1 cellular context compared by ENCODE assay signal in the genomic region with DNA sequence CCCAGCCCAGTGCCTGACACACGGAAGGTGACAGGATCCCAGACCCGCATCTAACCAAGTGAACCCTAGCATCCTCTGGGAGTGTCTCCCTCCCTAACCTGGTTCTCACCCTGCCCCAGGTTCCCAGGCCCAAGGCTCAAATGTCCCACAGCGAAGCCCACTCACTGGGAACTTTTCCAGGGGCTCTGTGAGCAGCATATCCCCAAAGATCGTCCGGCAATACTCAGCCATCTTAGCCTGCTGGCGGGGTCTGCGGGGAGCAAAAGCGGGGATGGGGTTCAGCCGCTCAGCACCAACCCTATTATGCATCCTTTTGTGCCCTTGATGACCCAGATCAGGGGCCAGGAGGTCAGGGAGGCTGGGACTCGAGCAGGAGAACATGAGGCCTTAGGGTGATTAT.
TF ChIP-seq lines count a peak whose summit lies in the region.

No MANE protein-coding gene starts in this region.

TF ChIP-seq in H1, 55 proteins besides CTCF, POLR2A, EP300 and RAD21:
- no peak for TF ChIP-seq ZNF274 (IDR thresholded peaks at IDR 0.05; ENCODE audit: borderline replicate concordance, extremely low read depth, low read length)
- TF ChIP-seq SRF (IDR thresholded peaks at IDR 0.05; ENCODE audit: low read depth, low read length), result no peak
- TF ChIP-seq, protein P1, sequence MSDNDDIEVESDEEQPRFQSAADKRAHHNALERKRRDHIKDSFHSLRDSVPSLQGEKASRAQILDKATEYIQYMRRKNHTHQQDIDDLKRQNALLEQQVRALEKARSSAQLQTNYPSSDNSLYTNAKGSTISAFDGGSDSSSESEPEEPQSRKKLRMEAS (IDR thresholded peaks at IDR 0.05), result no peak
- no peak for TF ChIP-seq TBP (IDR thresholded peaks at IDR 0.05; ENCODE audit: low read depth, low read length)
- TF ChIP-seq NRF1 (IDR thresholded peaks at IDR 0.05; ENCODE audit: low read depth, low read length), result no peak
- no peak for TF ChIP-seq POU5F1 (IDR thresholded peaks at IDR 0.05; ENCODE audit: low read depth, low read length)
- TF ChIP-seq, protein P2, sequence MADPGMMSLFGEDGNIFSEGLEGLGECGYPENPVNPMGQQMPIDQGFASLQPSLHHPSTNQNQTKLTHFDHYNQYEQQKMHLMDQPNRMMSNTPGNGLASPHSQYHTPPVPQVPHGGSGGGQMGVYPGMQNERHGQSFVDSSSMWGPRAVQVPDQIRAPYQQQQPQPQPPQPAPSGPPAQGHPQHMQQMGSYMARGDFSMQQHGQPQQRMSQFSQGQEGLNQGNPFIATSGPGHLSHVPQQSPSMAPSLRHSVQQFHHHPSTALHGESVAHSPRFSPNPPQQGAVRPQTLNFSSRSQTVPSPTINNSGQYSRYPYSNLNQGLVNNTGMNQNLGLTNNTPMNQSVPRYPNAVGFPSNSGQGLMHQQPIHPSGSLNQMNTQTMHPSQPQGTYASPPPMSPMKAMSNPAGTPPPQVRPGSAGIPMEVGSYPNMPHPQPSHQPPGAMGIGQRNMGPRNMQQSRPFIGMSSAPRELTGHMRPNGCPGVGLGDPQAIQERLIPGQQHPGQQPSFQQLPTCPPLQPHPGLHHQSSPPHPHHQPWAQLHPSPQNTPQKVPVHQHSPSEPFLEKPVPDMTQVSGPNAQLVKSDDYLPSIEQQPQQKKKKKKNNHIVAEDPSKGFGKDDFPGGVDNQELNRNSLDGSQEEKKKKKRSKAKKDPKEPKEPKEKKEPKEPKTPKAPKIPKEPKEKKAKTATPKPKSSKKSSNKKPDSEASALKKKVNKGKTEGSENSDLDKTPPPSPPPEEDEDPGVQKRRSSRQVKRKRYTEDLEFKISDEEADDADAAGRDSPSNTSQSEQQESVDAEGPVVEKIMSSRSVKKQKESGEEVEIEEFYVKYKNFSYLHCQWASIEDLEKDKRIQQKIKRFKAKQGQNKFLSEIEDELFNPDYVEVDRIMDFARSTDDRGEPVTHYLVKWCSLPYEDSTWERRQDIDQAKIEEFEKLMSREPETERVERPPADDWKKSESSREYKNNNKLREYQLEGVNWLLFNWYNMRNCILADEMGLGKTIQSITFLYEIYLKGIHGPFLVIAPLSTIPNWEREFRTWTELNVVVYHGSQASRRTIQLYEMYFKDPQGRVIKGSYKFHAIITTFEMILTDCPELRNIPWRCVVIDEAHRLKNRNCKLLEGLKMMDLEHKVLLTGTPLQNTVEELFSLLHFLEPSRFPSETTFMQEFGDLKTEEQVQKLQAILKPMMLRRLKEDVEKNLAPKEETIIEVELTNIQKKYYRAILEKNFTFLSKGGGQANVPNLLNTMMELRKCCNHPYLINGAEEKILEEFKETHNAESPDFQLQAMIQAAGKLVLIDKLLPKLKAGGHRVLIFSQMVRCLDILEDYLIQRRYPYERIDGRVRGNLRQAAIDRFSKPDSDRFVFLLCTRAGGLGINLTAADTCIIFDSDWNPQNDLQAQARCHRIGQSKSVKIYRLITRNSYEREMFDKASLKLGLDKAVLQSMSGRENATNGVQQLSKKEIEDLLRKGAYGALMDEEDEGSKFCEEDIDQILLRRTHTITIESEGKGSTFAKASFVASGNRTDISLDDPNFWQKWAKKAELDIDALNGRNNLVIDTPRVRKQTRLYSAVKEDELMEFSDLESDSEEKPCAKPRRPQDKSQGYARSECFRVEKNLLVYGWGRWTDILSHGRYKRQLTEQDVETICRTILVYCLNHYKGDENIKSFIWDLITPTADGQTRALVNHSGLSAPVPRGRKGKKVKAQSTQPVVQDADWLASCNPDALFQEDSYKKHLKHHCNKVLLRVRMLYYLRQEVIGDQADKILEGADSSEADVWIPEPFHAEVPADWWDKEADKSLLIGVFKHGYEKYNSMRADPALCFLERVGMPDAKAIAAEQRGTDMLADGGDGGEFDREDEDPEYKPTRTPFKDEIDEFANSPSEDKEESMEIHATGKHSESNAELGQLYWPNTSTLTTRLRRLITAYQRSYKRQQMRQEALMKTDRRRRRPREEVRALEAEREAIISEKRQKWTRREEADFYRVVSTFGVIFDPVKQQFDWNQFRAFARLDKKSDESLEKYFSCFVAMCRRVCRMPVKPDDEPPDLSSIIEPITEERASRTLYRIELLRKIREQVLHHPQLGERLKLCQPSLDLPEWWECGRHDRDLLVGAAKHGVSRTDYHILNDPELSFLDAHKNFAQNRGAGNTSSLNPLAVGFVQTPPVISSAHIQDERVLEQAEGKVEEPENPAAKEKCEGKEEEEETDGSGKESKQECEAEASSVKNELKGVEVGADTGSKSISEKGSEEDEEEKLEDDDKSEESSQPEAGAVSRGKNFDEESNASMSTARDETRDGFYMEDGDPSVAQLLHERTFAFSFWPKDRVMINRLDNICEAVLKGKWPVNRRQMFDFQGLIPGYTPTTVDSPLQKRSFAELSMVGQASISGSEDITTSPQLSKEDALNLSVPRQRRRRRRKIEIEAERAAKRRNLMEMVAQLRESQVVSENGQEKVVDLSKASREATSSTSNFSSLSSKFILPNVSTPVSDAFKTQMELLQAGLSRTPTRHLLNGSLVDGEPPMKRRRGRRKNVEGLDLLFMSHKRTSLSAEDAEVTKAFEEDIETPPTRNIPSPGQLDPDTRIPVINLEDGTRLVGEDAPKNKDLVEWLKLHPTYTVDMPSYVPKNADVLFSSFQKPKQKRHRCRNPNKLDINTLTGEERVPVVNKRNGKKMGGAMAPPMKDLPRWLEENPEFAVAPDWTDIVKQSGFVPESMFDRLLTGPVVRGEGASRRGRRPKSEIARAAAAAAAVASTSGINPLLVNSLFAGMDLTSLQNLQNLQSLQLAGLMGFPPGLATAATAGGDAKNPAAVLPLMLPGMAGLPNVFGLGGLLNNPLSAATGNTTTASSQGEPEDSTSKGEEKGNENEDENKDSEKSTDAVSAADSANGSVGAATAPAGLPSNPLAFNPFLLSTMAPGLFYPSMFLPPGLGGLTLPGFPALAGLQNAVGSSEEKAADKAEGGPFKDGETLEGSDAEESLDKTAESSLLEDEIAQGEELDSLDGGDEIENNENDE (IDR thresholded peaks at IDR 0.05; ENCODE audit: insufficient replicate concordance, low read length), result no peak
- TF ChIP-seq NANOG (IDR thresholded peaks at IDR 0.05; ENCODE audit: insufficient read depth, low read depth, low read length, poor library complexity, severe bottlenecking), result no peak
- no peak for TF ChIP-seq BRCA1 (IDR thresholded peaks at IDR 0.05; ENCODE audit: low read depth, low read length)
- TF ChIP-seq RXRA (IDR thresholded peaks at IDR 0.05; ENCODE audit: insufficient read depth, low read depth, low read length), result no peak
- TF ChIP-seq CEBPB (IDR thresholded peaks at IDR 0.05; ENCODE audit: low read depth, low read length), result no peak
